Comparison of ENCODE assay signal across 22 cellular contexts in the genomic region with DNA sequence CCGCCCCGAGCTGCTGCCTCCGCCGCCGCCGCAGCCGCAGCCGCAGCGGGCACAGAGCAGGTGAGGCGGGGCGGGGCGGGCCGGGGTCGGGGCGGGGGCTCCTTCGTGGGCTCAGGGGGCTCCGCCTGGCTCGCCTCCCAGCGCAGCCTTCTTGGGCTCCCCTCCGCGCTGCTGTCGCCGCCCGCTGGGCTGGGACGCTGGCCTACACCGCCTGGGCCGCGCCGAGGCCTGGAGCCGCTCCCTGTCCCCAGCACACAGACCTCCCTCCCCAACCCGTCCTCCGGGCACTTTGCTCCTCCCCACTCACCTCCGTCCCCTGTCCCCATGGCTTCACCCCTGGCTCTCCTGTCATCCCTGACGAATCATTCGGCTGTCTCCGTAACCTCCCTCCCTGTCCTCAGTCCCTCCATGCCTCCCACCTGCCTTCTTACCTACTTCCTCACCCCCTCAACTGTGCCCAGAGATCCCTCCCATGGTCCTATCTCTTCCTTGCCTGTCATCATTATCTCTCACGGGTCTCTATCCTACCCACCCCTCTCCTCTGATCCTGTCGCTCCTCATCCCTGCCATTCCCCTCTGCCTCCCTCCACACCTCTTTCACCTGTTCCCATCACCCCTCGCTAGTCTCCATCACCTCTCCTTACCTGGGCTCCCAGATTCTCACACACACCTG. TPM values are rescaled to one million over a fixed set of nuclear protein-coding genes. Genes with fewer than 3 reads are reported as not detected.
DNase-seq lines count a peak whose midpoint lies in the region; ATAC-seq and TF ChIP-seq lines count a peak whose summit lies in the region.
"Had no signal": no experiment of that assay in that cellular context is flagged by ENCODE, and none has a peak within 500 bp of the region (broad histone marks: within the 10 kb centered on the region; RNA-seq: fewer than 3 reads in every experiment).

No MANE protein-coding gene starts in this region.

- peaks cover 21% of the 10 kb centered on the region; the same call in 1 of the 2 replicates for H3K27me3 ChIP-seq in SK-N-SH (ENCODE audit: insufficient read depth)
- peaks cover 29% of the 10 kb centered on the region for H3K27me3 ChIP-seq in Panc1 (ENCODE audit: control insufficient read depth, insufficient read depth, low read length)
- peaks cover 30% of the 10 kb centered on the region for H3K27me3 ChIP-seq in iPS DF 6.9 (ENCODE audit: control insufficient read depth, insufficient read depth, low read length)
- H3K27me3 ChIP-seq: vagina had no signal

- no peaks in the 10 kb centered on the region for H3K79me2 ChIP-seq in SK-N-SH (ENCODE audit: insufficient read depth)

- no peaks in the 10 kb centered on the region for H3K9me3 Mint-ChIP-seq in activated T-helper 17 cell treated with anti-CD3 and anti-CD28 coated beads, Interleukin-2, amount 50 U/mL, for 72 hours

- no peak overlapping the region for H2AFZ ChIP-seq in SK-N-SH (ENCODE audit: low read depth)

- no peaks in the 10 kb centered on the region for H3K36me3 Mint-ChIP-seq in activated T-helper 17 cell treated with anti-CD3 and anti-CD28 coated beads, Interleukin-2, amount 50 U/mL, for 72 hours (ENCODE audit: low read depth)
- H3K36me3 Mint-ChIP-seq: activated CD8-positive, alpha-beta memory T cell treated with anti-CD3 and anti-CD28 coated beads, Interleukin-2, amount 10 ng/mL, durations not matched to agents 7 days and 5 days; mesothelial cell of epicardium had no signal

- H3K9me3 ChIP-seq in SK-N-SH: no peaks in the 10 kb centered on the region
- no peaks in the 10 kb centered on the region for H3K9me3 ChIP-seq in Panc1 (ENCODE audit: control insufficient read depth, insufficient read depth, low read depth, low read length)
- no peaks in the 10 kb centered on the region for H3K9me3 ChIP-seq in iPS DF 6.9 (ENCODE audit: control insufficient read depth, insufficient read depth, low read length)
- H3K9me3 ChIP-seq: vagina had no signal

- H3K9me2 ChIP-seq in SK-N-SH: no peaks in the 10 kb centered on the region

- peaks cover 9% of the 10 kb centered on the region for H3K27me3 Mint-ChIP-seq in activated T-helper 17 cell treated with anti-CD3 and anti-CD28 coated beads, Interleukin-2, amount 50 U/mL, for 72 hours

- CTCF ChIA-PET in SK-N-SH (lab: Yijun Ruan, JAX) (interaction anchor here (0.7 to 1.1 kb wide), 5 partner anchors 14 to 364 kb away, joined by 3 to 5 read pairs (median 3); a partner anchor contains a TSS), Panc1 (lab: Charles Lee) (no interaction called here)

- H3K36me3 ChIP-seq in SK-N-SH (replicated peaks in 1 of 2; ENCODE audit: control insufficient read depth in 1 of 2, insufficient read depth in 2 of 2, low read length in 1 of 2) (no peaks in the 10 kb centered on the region), Panc1 (ENCODE audit: control insufficient read depth, insufficient read depth, low read length) (no peaks in the 10 kb centered on the region), iPS DF 6.9 (ENCODE audit: control insufficient read depth, insufficient read depth, low read length) (no peaks in the 10 kb centered on the region)
- H3K36me3 ChIP-seq: vagina had no signal

- DNase-seq in SK-N-SH (peak; percentile 82), Panc1 (ENCODE audit: low read depth, low spot score) (no peak), iPS DF 6.9 (ENCODE audit: low read depth, low spot score) (no peak), NCI-H82 treated with DMSO at 0.1 percent for 48 hours (lab: John Stamatoyannopoulos, UW; ENCODE audit: unreplicated experiment) (no peak)
- DNase-seq: activated CD4-positive, alpha-beta T cell treated with anti-CD3 and anti-CD28 coated beads for 4 hours; activated CD8-positive, alpha-beta memory T cell treated with anti-CD3 and anti-CD28 coated beads, Interleukin-2, amount 10 ng/mL, durations not matched to agents 7 days and 5 days; cortex of kidney; foreskin keratinocyte; NCI-H226; Right ventricle myocardium superior had no signal

- TF ChIP-seq CTCF in SK-N-SH (IDR thresholded peaks at IDR 0.05) (no peak), Panc1 (IDR thresholded peaks at IDR 0.05) (no peak)

- in situ Hi-C loops in Panc1 (cut with HindIII; ENCODE audit: low pct_unique_long_range_greater_than_20kb, low sequenced_read_pairs): no loop called here

- intact Hi-C loops in Panc1 (cut with micrococcal nuclease; ENCODE audit: unreplicated experiment): no loop called here

- H3K4me1 Mint-ChIP-seq in activated T-helper 17 cell treated with anti-CD3 and anti-CD28 coated beads, Interleukin-2, amount 50 U/mL, for 72 hours: peaks cover 14% of the 10 kb centered on the region

- WGBS in SK-N-SH (ENCODE audit: low lambda C conversion rate): 61% methylated on average over 7 of the region's 39 CpGs
- WGBS in iPS DF 6.9 (ENCODE audit: insufficient coverage, insufficient read length): no CpG with 5 or more reads among the region's 39 CpGs

- no peak; the same call in 2 of the 3 replicates for ATAC-seq in SK-N-SH treated with all-trans-retinoic acid at 6 μM for 48 hours
- ATAC-seq in Panc1: peak; percentile 39; the same call in 1 of the 2 replicates
- ATAC-seq in activated T-helper 17 cell treated with anti-CD3 and anti-CD28 coated beads, Interleukin-2, amount 50 U/mL, for 72 hours (replicated peaks): no peak
- no peak for ATAC-seq in HG03108 (IDR thresholded peaks at IDR 0.05; ENCODE audit: unreplicated experiment)
- no peak for ATAC-seq in HG03469 (IDR thresholded peaks at IDR 0.05; ENCODE audit: unreplicated experiment)
- ATAC-seq: activated CD8-positive, alpha-beta memory T cell treated with anti-CD3 and anti-CD28 coated beads, Interleukin-2, amount 10 ng/mL, durations not matched to agents 7 days and 5 days; foreskin keratinocyte; left lobe of liver had no signal

- H4K20me1 ChIP-seq in SK-N-SH (ENCODE audit: insufficient read depth): no peaks in the 10 kb centered on the region

- H3K27ac ChIP-seq in SK-N-SH (ENCODE audit: low read depth in 2 of 2, low read length in 1 of 2) (no peak overlapping the region), Panc1 (ENCODE audit: low read length) (no peak overlapping the region), iPS DF 6.9 (ENCODE audit: low read length) (no peak overlapping the region)
- H3K27ac ChIP-seq: foreskin keratinocyte, vagina had no signal

- BruUV-seq in Panc1 (replicated peaks; lab: Mats Ljungman, UMichigan): no TSS peak

- H3K4me2 ChIP-seq in SK-N-SH: peak overlapping the region; percentile 50; the same call in 1 of the 2 replicates

- H3K4me3 ChIP-seq in SK-N-SH (ENCODE audit: low read depth in 2 of 2, low read length in 1 of 2): peak overlapping the region; percentile 32 to 43
- no peak overlapping the region; a peak in 1 of 4 replicates for H3K4me3 ChIP-seq in Panc1 (ENCODE audit: low read depth in 2 of 2, low read length in 2 of 2)
- H3K4me3 ChIP-seq in iPS DF 6.9 (ENCODE audit: low read length): peak overlapping the region; percentile 32; the same call in 1 of the 2 replicates
- H3K4me3 ChIP-seq: vagina had no signal

- no peak for TF ChIP-seq RAD21 in SK-N-SH (IDR thresholded peaks at IDR 0.05; ENCODE audit: low read length)

- no peaks in the 10 kb centered on the region for H3F3A ChIP-seq in SK-N-SH (replicated peaks; ENCODE audit: insufficient read depth)

- no peak overlapping the region for H3K9ac ChIP-seq in SK-N-SH

- no peak for TF ChIP-seq EP300 in SK-N-SH (IDR thresholded peaks at IDR 0.05; ENCODE audit: borderline replicate concordance in 1 of 2, low read depth in 1 of 2, low read length in 1 of 2)

- H3K4me1 ChIP-seq in SK-N-SH (ENCODE audit: control insufficient read depth in 1 of 2, insufficient read depth in 2 of 2, low read depth in 1 of 2, low read length in 1 of 2) (peaks cover 0 to 25% of the 10 kb centered on the region in 2 experiments; a peak in 1 of 4 replicates), Panc1 (ENCODE audit: control insufficient read depth, insufficient read depth, low read length) (peaks cover 9% of the 10 kb centered on the region), iPS DF 6.9 (ENCODE audit: control insufficient read depth, insufficient read depth, low read length) (peaks cover 5% of the 10 kb centered on the region; the same call in 1 of the 2 replicates)
- H3K4me1 ChIP-seq: foreskin keratinocyte had no signal

- H3K27ac Mint-ChIP-seq in activated T-helper 17 cell treated with anti-CD3 and anti-CD28 coated beads, Interleukin-2, amount 50 U/mL, for 72 hours: no peak overlapping the region
- H3K27ac Mint-ChIP-seq: activated CD8-positive, alpha-beta memory T cell treated with anti-CD3 and anti-CD28 coated beads, Interleukin-2, amount 10 ng/mL, durations not matched to agents 7 days and 5 days; activated T-helper 2 cell treated with anti-CD3 and anti-CD28 coated beads, Interferon-gamma antibody, Interleukin-2, Interleukin-4, amounts not matched to agents 10 μg/mL and 5 μg/mL and 100 μg/mL, durations not matched to agents 14 hours and 24 hours and 36 hours; brain; CD4-positive, alpha-beta memory T cell; mesothelial cell of epicardium; nephron had no signal

- POLR2A ChIA-PET in SK-N-SH (lab: Yijun Ruan, JAX) (interaction anchor here (1.2 kb wide), 1 partner anchor 14 kb away, joined by 3 read pairs; a partner anchor contains a TSS), Panc1 (lab: Charles Lee) (no interaction called here)

- H3K4me3 Mint-ChIP-seq in activated T-helper 17 cell treated with anti-CD3 and anti-CD28 coated beads, Interleukin-2, amount 50 U/mL, for 72 hours: no peak overlapping the region
- H3K4me3 Mint-ChIP-seq: activated CD8-positive, alpha-beta memory T cell treated with anti-CD3 and anti-CD28 coated beads, Interleukin-2, amount 10 ng/mL, durations not matched to agents 7 days and 5 days; brain; CD4-positive, alpha-beta memory T cell; mesothelial cell of epicardium; nephron had no signal

TF ChIP-seq in SK-N-SH treated with all-trans-retinoic acid at 6 μM for 48 hours, 23 proteins besides CTCF, POLR2A, EP300 and RAD21 (continues in another document):
- TF ChIP-seq TCF4 (CRISPR knock-in tag; IDR thresholded peaks at IDR 0.05; ENCODE audit: borderline replicate concordance): no peak

RNA-seq across cellular contexts. Expression of a gene that starts 0.5 kb away (rescaled TPM):
- polyA plus RNA-seq in SK-N-SH (2012; rRNA removed): 0.91 and 0.94 TPM in 2 replicates
- polyA plus RNA-seq in SK-N-SH (2012; cell fraction: cytosol; rRNA removed): 0.44 and 0.79 TPM in 2 replicates
- 3.3 TPM in 2 replicates for polyA plus RNA-seq in SK-N-SH (2012; cell fraction: nucleus; rRNA removed)
- 0.10 TPM for total RNA-seq in Panc1 (2021; ENCODE audit: unreplicated experiment)
- polyA plus RNA-seq in Panc1 (2012; ENCODE audit: insufficient read length): 0.07 TPM
- 1 to 10 TPM; 2.2 to 3.6 TPM for total RNA-seq in activated T-helper 17 cell treated with anti-CD3 and anti-CD28 coated beads, Interleukin-2, amount 50 U/mL, for 72 hours
- total RNA-seq: Daoy, vagina had no signal
- polyA plus RNA-seq: CD4-positive, alpha-beta memory T cell had no signal

RNA-seq across cellular contexts. Expression of a gene that starts 14.5 kb away (rescaled TPM):
- 263 and 287 TPM in 2 replicates for polyA plus RNA-seq in SK-N-SH (2012; rRNA removed)
- 156 and 218 TPM in 2 replicates for polyA plus RNA-seq in SK-N-SH (2012; cell fraction: cytosol; rRNA removed)
- polyA plus RNA-seq in SK-N-SH (2012; cell fraction: nucleus; rRNA removed): 107 and 171 TPM in 2 replicates
- 67.3 TPM for total RNA-seq in Panc1 (2021; ENCODE audit: unreplicated experiment)
- 194 TPM for polyA plus RNA-seq in Panc1 (2012; ENCODE audit: insufficient read length)
- 10 to 100 TPM; 42.6 to 57.8 TPM for total RNA-seq in activated T-helper 17 cell treated with anti-CD3 and anti-CD28 coated beads, Interleukin-2, amount 50 U/mL, for 72 hours

RNA-seq across cellular contexts. Expression of a gene that starts 54.3 kb away (rescaled TPM):
- not detected in 2 replicates for polyA plus RNA-seq in SK-N-SH (2012; rRNA removed)
- polyA plus RNA-seq in SK-N-SH (2012; cell fraction: cytosol; rRNA removed): 0.04 TPM in 1 of 2 replicates, not detected in the other
- 0.06 and 0.07 TPM in 2 replicates for polyA plus RNA-seq in SK-N-SH (2012; cell fraction: nucleus; rRNA removed)
- total RNA-seq in Panc1 (2021; ENCODE audit: unreplicated experiment): not detected
- polyA plus RNA-seq in Panc1 (2012; ENCODE audit: insufficient read length): not detected
- not detected for total RNA-seq in activated T-helper 17 cell treated with anti-CD3 and anti-CD28 coated beads, Interleukin-2, amount 50 U/mL, for 72 hours
- total RNA-seq: activated CD8-positive, alpha-beta memory T cell treated with anti-CD3 and anti-CD28 coated beads, Interleukin-2, amount 10 ng/mL, durations not matched to agents 7 days and 5 days; activated T-helper 2 cell treated with anti-CD3 and anti-CD28 coated beads, Interferon-gamma antibody, Interleukin-2, Interleukin-4, amounts not matched to agents 10 μg/mL and 5 μg/mL and 100 μg/mL, durations not matched to agents 14 hours and 24 hours and 36 hours; CD4-positive, alpha-beta memory T cell; Daoy; foreskin keratinocyte; mesothelial cell of epicardium; Right ventricle myocardium superior; vagina had no signal
- polyA plus RNA-seq: CD4-positive, alpha-beta memory T cell; foreskin keratinocyte had no signal

Comparison
In these comparisons a context has a peak if more than half of its experiments do, and no peak if none do; other contexts are left out.
1. H3K4me3 ChIP-seq: peak in SK-N-SH (2 of 2) and iPS DF 6.9 (single experiment); none in Panc1 (0 of 2).